ENCODE assay signal across 16 cellular contexts in genomic region chr15:92745845-92746271, GRCh38.
DNase-seq lines count a peak whose midpoint lies in the region; FAIRE-seq and TF ChIP-seq lines count a peak whose summit lies in the region.
"Had no signal": no experiment of that assay in that cellular context is flagged by ENCODE, and none has a peak within 500 bp of the region (broad histone marks: within the 10 kb centered on the region; RNA-seq: fewer than 3 reads in every experiment).

No MANE protein-coding gene starts in this region.

- H3K9me2 ChIP-seq in hepatocyte (replicated peaks; ENCODE audit: insufficient read depth): no peaks in the 10 kb centered on the region

- H3K79me2 ChIP-seq in hepatocyte: no peaks in the 10 kb centered on the region

- 48% methylated on average over 4 of the region's 4 CpGs for WGBS in hepatocyte (ENCODE audit: low lambda C conversion rate, missing lambda C conversion rate)
- WGBS in small intestine, 3 donors: 18 to 63% (median 32%) methylated on average over 4 of the region's 4 CpGs

- peak overlapping the region; percentile 15 for H3K27ac ChIP-seq in hepatocyte
- H3K27ac ChIP-seq in small intestine (ENCODE audit: low read depth in 1 of 2, low read length in 1 of 2): no peak overlapping the region
- H3K27ac ChIP-seq: BLaER1 treated with 17β-estradiol and CSF1 and Interleukin-3, amounts not matched to agents 10 nM and 100 nM had no signal

- H3K4me1 ChIP-seq in hepatocyte (ENCODE audit: insufficient read depth) (no peaks in the 10 kb centered on the region), small intestine (ENCODE audit: control insufficient read depth in 2 of 2, insufficient read depth in 1 of 2, low read depth in 1 of 2, low read length in 1 of 2) (no peaks in the 10 kb centered on the region)
- H3K4me1 ChIP-seq: BLaER1 treated with 17β-estradiol and CSF1 and Interleukin-3, amounts not matched to agents 10 nM and 100 nM had no signal

- no peaks in the 10 kb centered on the region for H4K20me1 ChIP-seq in hepatocyte (ENCODE audit: insufficient read depth, poor library complexity, severe bottlenecking)
- H4K20me1 ChIP-seq: BLaER1 treated with 17β-estradiol and CSF1 and Interleukin-3, amounts not matched to agents 10 nM and 100 nM had no signal

- H3K4me3 ChIP-seq in LNCaP clone FGC (ENCODE audit: low read depth, low read length): no peak overlapping the region
- H3K4me3 ChIP-seq in hepatocyte: no peak overlapping the region
- no peak overlapping the region for H3K4me3 ChIP-seq in small intestine (ENCODE audit: low read depth in 1 of 2, low read length in 2 of 2)
- H3K4me3 ChIP-seq: BLaER1 treated with 17β-estradiol and CSF1 and Interleukin-3, amounts not matched to agents 10 nM and 100 nM; GM23338 had no signal

- H3K4me2 ChIP-seq in hepatocyte: no peak overlapping the region
- H3K4me2 ChIP-seq: BLaER1 treated with 17β-estradiol and CSF1 and Interleukin-3, amounts not matched to agents 10 nM and 100 nM; GM23338 had no signal

- DNase-seq in HT-29 (ENCODE audit: low spot score) (peak; percentile 7), LNCaP clone FGC (ENCODE audit: low read depth) (peak; percentile 38), hepatocyte (ENCODE audit: low spot score) (peak; percentile 69), small intestine (peak; percentile 14), medulla oblongata (ENCODE audit: extremely low spot score) (no peak), glomerular visceral epithelial cell (ENCODE audit: extremely low spot score) (no peak), RKO (ENCODE audit: low spot score) (no peak)
- DNase-seq: CD8-positive, alpha-beta T cell; H7; HFFc6; KG1 had no signal

- FAIRE-seq in small intestine (lab: Jason Lieb, UNC): no peak
- FAIRE-seq: G401.6, GM12892, GM18507 had no signal

- no peaks in the 10 kb centered on the region for H3K27me3 ChIP-seq in hepatocyte
- H3K27me3 ChIP-seq in small intestine (ENCODE audit: control insufficient read depth in 2 of 2, insufficient read depth in 2 of 2, low read length in 2 of 2): no peaks in the 10 kb centered on the region
- H3K27me3 ChIP-seq: BLaER1 treated with 17β-estradiol and CSF1 and Interleukin-3, amounts not matched to agents 10 nM and 100 nM had no signal

- no peak for TF ChIP-seq CTCF in LNCaP clone FGC (IDR thresholded peaks at IDR 0.05; ENCODE audit: control insufficient read depth, extremely low read depth, insufficient read depth)
- no peak for TF ChIP-seq CTCF in hepatocyte (IDR thresholded peaks at IDR 0.05; ENCODE audit: poor library complexity)

- H3K9me3 ChIP-seq in hepatocyte (ENCODE audit: low read depth) (no peaks in the 10 kb centered on the region), small intestine (ENCODE audit: control insufficient read depth, low read depth) (no peaks in the 10 kb centered on the region)

- no peak overlapping the region for H2AFZ ChIP-seq in hepatocyte
- H2AFZ ChIP-seq: GM23338 had no signal

- no peaks in the 10 kb centered on the region for H3K36me3 ChIP-seq in hepatocyte (replicated peaks; ENCODE audit: insufficient read depth, low read depth)
- H3K36me3 ChIP-seq in small intestine (ENCODE audit: control insufficient read depth in 2 of 2, insufficient read depth in 2 of 2, low read length in 2 of 2): no peaks in the 10 kb centered on the region
- H3K36me3 ChIP-seq: BLaER1 treated with 17β-estradiol and CSF1 and Interleukin-3, amounts not matched to agents 10 nM and 100 nM had no signal

Comparison
In these comparisons a context has a peak if more than half of its experiments do, and no peak if none do; other contexts are left out.
1. DNase-seq: peak in HT-29 (single experiment), LNCaP clone FGC (single experiment), hepatocyte (single experiment) and small intestine (single experiment); none in medulla oblongata (single experiment), glomerular visceral epithelial cell (single experiment) and RKO (single experiment).